1 cellular context compared by ENCODE assay signal in genomic region chr3:170865209-170866094, GRCh38.
TF ChIP-seq lines count a peak whose summit lies in the region.

No MANE protein-coding gene starts in this region.

TF ChIP-seq in K562, 482 proteins besides CTCF, POLR2A, EP300 and RAD21 (continued from another document and continues in another):
- TF ChIP-seq ZNF318 (IDR thresholded peaks at IDR 0.05; ENCODE audit: borderline replicate concordance in 1 of 2, low read depth in 1 of 2) (no peak), ARID4B (CRISPR knock-in tag; IDR thresholded peaks at IDR 0.05) (no peak), TCFL5 (CRISPR knock-in tag; conservative IDR thresholded peaks at IDR 0.05) (no peak), DNMT1 (IDR thresholded peaks at IDR 0.05) (no peak), NR2C1 (IDR thresholded peaks at IDR 0.05) (no peak), NR2C1 (tag; IDR thresholded peaks at IDR 0.05) (no peak), ZNF507 (tag; conservative IDR thresholded peaks at IDR 0.05) (no peak), ZC3H11A (IDR thresholded peaks at IDR 0.05; ENCODE audit: low read depth, low read length) (no peak), ZFP36 (IDR thresholded peaks at IDR 0.05; ENCODE audit: low read depth, low read length, partially characterized antibody) (no peak), E2F1 (CRISPR knock-in tag; IDR thresholded peaks at IDR 0.05) (peak; percentile 76; the same call in 1 of the 2 replicates), PCBP2 (IDR thresholded peaks at IDR 0.05; ENCODE audit: low read depth, low read length, poor library complexity, severe bottlenecking) (no peak), CREM (IDR thresholded peaks at IDR 0.05; ENCODE audit: low read depth) (no peak), ZBTB7A (IDR thresholded peaks at IDR 0.05; ENCODE audit: borderline replicate concordance, control insufficient read depth, low read depth, low read length) (no peak), SRSF3 (IDR thresholded peaks at IDR 0.05; ENCODE audit: insufficient read depth, low read length) (no peak), WHSC1 (IDR thresholded peaks at IDR 0.05; ENCODE audit: low read length) (no peak), TRIM25 (IDR thresholded peaks at IDR 0.05; ENCODE audit: borderline replicate concordance) (no peak), NR4A1 (CRISPR knock-in tag; IDR thresholded peaks at IDR 0.05) (no peak), NR4A1 (tag; IDR thresholded peaks at IDR 0.05) (no peak), ZNF253 (CRISPR knock-in tag; conservative IDR thresholded peaks at IDR 0.05) (peak; percentile 72; the same call in 1 of the 2 replicates), FOXK1 (CRISPR knock-in tag; IDR thresholded peaks at IDR 0.05; ENCODE audit: borderline replicate concordance) (no peak), SAP30 (IDR thresholded peaks at IDR 0.05; ENCODE audit: borderline replicate concordance, insufficient read depth, low read depth, low read length, poor library complexity, severe bottlenecking) (no peak), EP400 (IDR thresholded peaks at IDR 0.05) (no peak), PHB2 (IDR thresholded peaks at IDR 0.05; ENCODE audit: low read depth) (no peak), MCM5 (IDR thresholded peaks at IDR 0.05; ENCODE audit: low read depth) (no peak), ATF6 (CRISPR knock-in tag; IDR thresholded peaks at IDR 0.05) (no peak), CREBBP (IDR thresholded peaks at IDR 0.05; ENCODE audit: low read depth, low read length) (no peak), TCF7L2 (IDR thresholded peaks at IDR 0.05; ENCODE audit: low read depth, low read length) (no peak), HEY1 (CRISPR knock-in tag; IDR thresholded peaks at IDR 0.05; ENCODE audit: borderline replicate concordance) (no peak), SMARCA5 (IDR thresholded peaks at IDR 0.05) (no peak), CREB3L1 (IDR thresholded peaks at IDR 0.05; ENCODE audit: borderline replicate concordance, low read depth) (no peak), TRIM28 (IDR thresholded peaks at IDR 0.05) (no peak), PHF20 (IDR thresholded peaks at IDR 0.05; ENCODE audit: partially characterized antibody) (no peak), MBD1 (CRISPR knock-in tag; IDR thresholded peaks at IDR 0.05) (no peak), ZNF274 (IDR thresholded peaks at IDR 0.05; ENCODE audit: borderline replicate concordance, low read depth, low read length) (no peak), PML (IDR thresholded peaks at IDR 0.05; ENCODE audit: low read length) (peak; percentile 62; the same call in 1 of the 2 replicates), ZFP91 (CRISPR knock-in tag; IDR thresholded peaks at IDR 0.05) (no peak)
